ENCODE assay signal across 23 cellular contexts in the genomic region with DNA sequence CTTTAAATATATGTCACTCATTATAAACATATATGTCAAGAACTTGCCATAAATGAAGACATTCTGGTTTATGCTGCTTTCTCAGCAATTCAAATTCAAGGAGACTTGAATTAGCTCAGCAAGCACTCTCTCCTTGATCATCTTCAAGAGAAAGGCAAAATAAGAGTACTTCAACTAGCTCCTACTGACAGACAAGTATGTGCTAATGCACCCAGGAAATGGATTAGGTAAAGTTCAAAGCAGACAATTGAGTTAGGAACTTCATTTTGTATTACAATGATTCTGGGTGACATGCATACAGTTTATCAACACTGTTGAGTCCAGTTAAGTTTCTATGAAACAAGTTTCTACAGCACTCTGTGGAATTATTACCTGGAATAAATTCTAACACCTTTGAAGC.
"Had no signal": no experiment of that assay in that cellular context is flagged by ENCODE, and none has a peak within 500 bp of the region (broad histone marks: within the 10 kb centered on the region; RNA-seq: fewer than 3 reads in every experiment).

No MANE protein-coding gene starts in this region.

- H3K4me3 Mint-ChIP-seq: IgD-negative memory B cell had no signal

- H3K4me3 ChIP-seq: K562, PC-9, Peyer's patch, SJCRH30 had no signal

- ATAC-seq: K562, Right ventricle myocardium inferior, SK-N-SH treated with all-trans-retinoic acid at 6 μM for 48 hours had no signal

- DNase-seq: Kasumi-1, MM.1S, NCI-H1092 treated with DMSO at 0.1 percent for 48 hours, NCI-H1436, NCI-H187, NCI-H2029, NCI-H2081 treated with DMSO at 0.1 percent for 48 hours, NCI-H2171 treated with DMSO at 0.1 percent for 48 hours, NCI-H345, NCI-H446 treated with DMSO at 0.1 percent for 48 hours, NCI-H510A treated with DMSO at 0.1 percent for 48 hours, NCI-H526, NCI-H774, PC-9, Peyer's patch, SHP77 treated with DMSO at 0.1 percent for 48 hours, SJCRH30, T-helper 1 cell had no signal

- H3K27me3 ChIP-seq: Peyer's patch, SJCRH30 had no signal

- H3K36me3 Mint-ChIP-seq: IgD-negative memory B cell had no signal

- H3K9me3 ChIP-seq: Peyer's patch, SJCRH30 had no signal

- H3K4me1 ChIP-seq: Peyer's patch, SJCRH30 had no signal

- H3K27ac Mint-ChIP-seq: IgD-negative memory B cell had no signal

- H3K4me1 Mint-ChIP-seq: IgD-negative memory B cell had no signal

- FAIRE-seq: K562 had no signal

- H3K27ac ChIP-seq: KMS-11, PC-9, Peyer's patch, SJCRH30 had no signal

- H3K36me3 ChIP-seq: Peyer's patch, SJCRH30 had no signal

- H3K27me3 Mint-ChIP-seq: IgD-negative memory B cell had no signal
